Comparison of ENCODE assay signal across 25 cellular contexts in genomic region chr20:60501048-60501447, GRCh38.
A peak's percentile ranks its signal among the peaks of the same experiment; 100 is the strongest.
DNase-seq lines count a peak whose midpoint lies in the region; ATAC-seq, FAIRE-seq and TF ChIP-seq lines count a peak whose summit lies in the region.
"Had no signal": no experiment of that assay in that cellular context is flagged by ENCODE, and none has a peak within 500 bp of the region (broad histone marks: within the 10 kb centered on the region; RNA-seq: fewer than 3 reads in every experiment).

No MANE protein-coding gene starts in this region.

- DNase-seq in HepG2 (ENCODE audit: low spot score) (no peak), right lobe of liver (no peak), esophagus muscularis mucosa (ENCODE audit: extremely low spot score) (peak; percentile 79), substantia nigra (lab: John Stamatoyannopoulos, UW) (no peak), cardiac septum (ENCODE audit: low spot score) (no peak)
- DNase-seq: 8988T; ACHN; BE2C; C1 segment of cervical spinal cord; CD4-positive, alpha-beta memory T cell; CD4-positive, CD25-positive, alpha-beta regulatory T cell; CD8-positive, alpha-beta memory T cell; COR-L47; DMS 273 treated with DMSO at 0.1 percent for 48 hours; DMS153; DMS53; DMS79; DND-41; EL; GDM1 had no signal

- 22% methylated on average over 2 of the region's 2 CpGs for WGBS in HepG2 (ENCODE audit: low lambda C conversion rate)
- WGBS in right lobe of liver (ENCODE audit: insufficient coverage, low coverage, low lambda C conversion rate, missing lambda C conversion rate), result 48% methylated on average over 2 of the region's 2 CpGs
- 87% methylated on average over 2 of the region's 2 CpGs for WGBS in esophagus muscularis mucosa

- H3K9me3 ChIP-seq in HepG2 (ENCODE audit: low read length), result peaks cover 70% of the 10 kb centered on the region
- no peaks in the 10 kb centered on the region for H3K9me3 ChIP-seq in right lobe of liver
- no peaks in the 10 kb centered on the region for H3K9me3 ChIP-seq in esophagus muscularis mucosa
- H3K9me3 ChIP-seq: BE2C, BLaER1 had no signal

- no peak overlapping the region for H3K9ac ChIP-seq in HepG2 (ENCODE audit: insufficient read depth, low read depth, low read length)
- H3K9ac ChIP-seq: BLaER1 had no signal

- no peak overlapping the region for H3K4me2 ChIP-seq in HepG2 (ENCODE audit: low read depth, low read length)
- H3K4me2 ChIP-seq: BLaER1 had no signal

- TF ChIP-seq EP300 in HepG2 (IDR thresholded peaks at IDR 0.05; ENCODE audit: low read depth in 2 of 2, low read length in 2 of 2) (no peak), HepG2 (CRISPR knock-in tag; IDR thresholded peaks at IDR 0.05; ENCODE audit: borderline replicate concordance) (no peak), esophagus muscularis mucosa (IDR thresholded peaks at IDR 0.05) (no peak)

- H3K4me3 ChIP-seq in HepG2 (replicated peaks in 1 of 3; ENCODE audit: insufficient read depth in 1 of 3, low read depth in 2 of 3, low read length in 3 of 3), result no peak overlapping the region
- H3K4me3 ChIP-seq in right lobe of liver, result no peak overlapping the region
- no peak overlapping the region for H3K4me3 ChIP-seq in esophagus muscularis mucosa
- H3K4me3 ChIP-seq: BLaER1, GM12878 had no signal

- TF ChIP-seq CTCF in HepG2 (CRISPR knock-in tag; IDR thresholded peaks at IDR 0.05) (no peak), right lobe of liver (IDR thresholded peaks at IDR 0.05) (no peak), esophagus muscularis mucosa (IDR thresholded peaks at IDR 0.05) (no peak)

- H2AFZ ChIP-seq in HepG2 (ENCODE audit: low read length), result no peak overlapping the region

- H3K4me1 ChIP-seq in HepG2 (ENCODE audit: insufficient read depth, low read length) (no peaks in the 10 kb centered on the region), right lobe of liver (no peaks in the 10 kb centered on the region), esophagus muscularis mucosa (no peaks in the 10 kb centered on the region)
- H3K4me1 ChIP-seq: BE2C, BLaER1 had no signal

- POLR2A ChIA-PET in HepG2 (lab: Yijun Ruan, JAX), result no interaction called here

- H3K36me3 ChIP-seq in HepG2 (replicated peaks in 1 of 2; ENCODE audit: control insufficient read depth in 1 of 2, insufficient read depth in 2 of 2, low read length in 2 of 2) (no peaks in the 10 kb centered on the region), right lobe of liver (no peaks in the 10 kb centered on the region), esophagus muscularis mucosa (no peaks in the 10 kb centered on the region)
- H3K36me3 ChIP-seq: BE2C, BLaER1 had no signal

- H3K79me2 ChIP-seq in HepG2 (ENCODE audit: insufficient read depth, low read length), result no peaks in the 10 kb centered on the region

- no TSS peak for BruUV-seq in HepG2 (replicated peaks; lab: Mats Ljungman, UMichigan)

- CTCF ChIA-PET in HepG2 (lab: Yijun Ruan, JAX; ENCODE audit: low intra/inter-chr PET ratio, low total read pairs), result no interaction called here

- in situ Hi-C loops in HepG2 (cut with HindIII; ENCODE audit: extremely low pct_ligation_motif_present, low pct_unique_long_range_greater_than_20kb), result no loop called here

- H3K27ac ChIP-seq in HepG2 (ENCODE audit: extremely low read length, insufficient read depth, low read length), result no peak overlapping the region
- no peak overlapping the region for H3K27ac ChIP-seq in right lobe of liver
- H3K27ac ChIP-seq in esophagus muscularis mucosa (replicated peaks in 1 of 4), result no peak overlapping the region
- no peak overlapping the region for H3K27ac ChIP-seq in substantia nigra (ENCODE audit: low read depth, low read length, poor library complexity, severe bottlenecking)
- H3K27ac ChIP-seq: BLaER1 had no signal

- intact Hi-C loops in HepG2 (cut with micrococcal nuclease; ENCODE audit: unreplicated experiment) (no loop called here), right lobe of liver (cut with DNase I) (no loop called here), esophagus muscularis mucosa (cut with DNase I) (no loop called here), cardiac septum (cut with DNase I) (no loop called here)

- H3K27me3 ChIP-seq in HepG2 (ENCODE audit: control insufficient read depth in 1 of 2, insufficient read depth in 2 of 2, low read length in 2 of 2) (no peaks in the 10 kb centered on the region), right lobe of liver (no peaks in the 10 kb centered on the region), esophagus muscularis mucosa (no peaks in the 10 kb centered on the region)
- H3K27me3 ChIP-seq: BE2C, BLaER1 had no signal

- TF ChIP-seq RAD21 in HepG2 (CRISPR knock-in tag; IDR thresholded peaks at IDR 0.05), result no peak

- H4K20me1 ChIP-seq in HepG2 (ENCODE audit: insufficient read depth, low read length), result no peaks in the 10 kb centered on the region
- H4K20me1 ChIP-seq: BLaER1 had no signal

- TF ChIP-seq POLR2A in HepG2 (IDR thresholded peaks at IDR 0.05; ENCODE audit: insufficient read depth in 1 of 2, low read depth in 2 of 2, low read length in 2 of 2) (no peak), right lobe of liver (IDR thresholded peaks at IDR 0.05) (no peak), esophagus muscularis mucosa (IDR thresholded peaks at IDR 0.05; ENCODE audit: low read depth) (no peak)

- FAIRE-seq in HepG2 (lab: Jason Lieb, UNC), result no peak
- FAIRE-seq: A204.1, GM12878, GM12892, GM18507 had no signal

- no peak for ATAC-seq in HepG2
- ATAC-seq in right lobe of liver, result no peak
- ATAC-seq: GM12878 had no signal

TF ChIP-seq in HepG2, 621 proteins besides CTCF, POLR2A, EP300 and RAD21:
- TF ChIP-seq PCBP2 (optimal IDR thresholded peaks at IDR 0.05; ENCODE audit: low read depth, low read length, poor library complexity, severe bottlenecking), result peak; percentile 77
- no peak for TF ChIP-seq NONO (IDR thresholded peaks at IDR 0.05)
- TF ChIP-seq NONO (CRISPR knock-in tag; conservative IDR thresholded peaks at IDR 0.05), result no peak
- TF ChIP-seq ZNF280D (CRISPR knock-in tag; IDR thresholded peaks at IDR 0.05), result no peak
- TF ChIP-seq, protein P1, sequence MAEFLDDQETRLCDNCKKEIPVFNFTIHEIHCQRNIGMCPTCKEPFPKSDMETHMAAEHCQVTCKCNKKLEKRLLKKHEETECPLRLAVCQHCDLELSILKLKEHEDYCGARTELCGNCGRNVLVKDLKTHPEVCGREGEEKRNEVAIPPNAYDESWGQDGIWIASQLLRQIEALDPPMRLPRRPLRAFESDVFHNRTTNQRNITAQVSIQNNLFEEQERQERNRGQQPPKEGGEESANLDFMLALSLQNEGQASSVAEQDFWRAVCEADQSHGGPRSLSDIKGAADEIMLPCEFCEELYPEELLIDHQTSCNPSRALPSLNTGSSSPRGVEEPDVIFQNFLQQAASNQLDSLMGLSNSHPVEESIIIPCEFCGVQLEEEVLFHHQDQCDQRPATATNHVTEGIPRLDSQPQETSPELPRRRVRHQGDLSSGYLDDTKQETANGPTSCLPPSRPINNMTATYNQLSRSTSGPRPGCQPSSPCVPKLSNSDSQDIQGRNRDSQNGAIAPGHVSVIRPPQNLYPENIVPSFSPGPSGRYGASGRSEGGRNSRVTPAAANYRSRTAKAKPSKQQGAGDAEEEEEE (CRISPR knock-in tag; IDR thresholded peaks at IDR 0.05; ENCODE audit: borderline replicate concordance), result no peak
- TF ChIP-seq MEF2D (CRISPR knock-in tag; IDR thresholded peaks at IDR 0.05), result no peak
- TF ChIP-seq CREBL2 (CRISPR knock-in tag; IDR thresholded peaks at IDR 0.05; ENCODE audit: borderline replicate concordance), result no peak
- no peak for TF ChIP-seq DR1 (CRISPR knock-in tag; IDR thresholded peaks at IDR 0.05)
- no peak for TF ChIP-seq TRIM24 (CRISPR knock-in tag; IDR thresholded peaks at IDR 0.05)
- TF ChIP-seq ATM (IDR thresholded peaks at IDR 0.05; ENCODE audit: borderline replicate concordance), result peak; percentile 60; the same call in 1 of the 2 replicates
